2 cellular contexts compared by ENCODE assay signal in the genomic region with DNA sequence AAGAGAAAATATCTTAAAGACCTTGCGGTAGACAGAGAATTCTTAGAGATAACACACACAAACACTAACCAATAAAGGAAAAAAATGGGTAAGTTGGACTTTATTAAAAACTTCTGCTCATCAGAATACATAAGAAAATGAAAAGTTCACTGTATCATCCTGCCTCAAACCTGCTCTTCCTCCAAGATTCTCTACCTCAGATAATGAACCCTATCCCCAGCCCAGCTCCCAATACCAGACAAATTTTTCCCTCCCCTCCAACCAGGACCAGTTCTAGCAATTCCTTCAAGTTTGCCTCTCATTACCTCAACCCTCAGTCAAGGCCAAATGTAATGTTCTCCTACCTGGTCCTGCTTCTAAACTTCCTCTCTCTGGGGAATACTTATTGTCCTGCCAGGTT.
TF ChIP-seq lines count a peak whose summit lies in the region.

No MANE protein-coding gene starts in this region.

TF ChIP-seq in HEK293, 187 proteins besides CTCF, POLR2A, EP300 and RAD21:
- TF ChIP-seq, protein P1, sequence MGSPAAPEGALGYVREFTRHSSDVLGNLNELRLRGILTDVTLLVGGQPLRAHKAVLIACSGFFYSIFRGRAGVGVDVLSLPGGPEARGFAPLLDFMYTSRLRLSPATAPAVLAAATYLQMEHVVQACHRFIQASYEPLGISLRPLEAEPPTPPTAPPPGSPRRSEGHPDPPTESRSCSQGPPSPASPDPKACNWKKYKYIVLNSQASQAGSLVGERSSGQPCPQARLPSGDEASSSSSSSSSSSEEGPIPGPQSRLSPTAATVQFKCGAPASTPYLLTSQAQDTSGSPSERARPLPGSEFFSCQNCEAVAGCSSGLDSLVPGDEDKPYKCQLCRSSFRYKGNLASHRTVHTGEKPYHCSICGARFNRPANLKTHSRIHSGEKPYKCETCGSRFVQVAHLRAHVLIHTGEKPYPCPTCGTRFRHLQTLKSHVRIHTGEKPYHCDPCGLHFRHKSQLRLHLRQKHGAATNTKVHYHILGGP (tag by site-specific recombination; IDR thresholded peaks at IDR 0.05), result no peak
- TF ChIP-seq PRDM1 (tag by site-specific recombination; IDR thresholded peaks at IDR 0.05), result no peak
- TF ChIP-seq, protein P2, sequence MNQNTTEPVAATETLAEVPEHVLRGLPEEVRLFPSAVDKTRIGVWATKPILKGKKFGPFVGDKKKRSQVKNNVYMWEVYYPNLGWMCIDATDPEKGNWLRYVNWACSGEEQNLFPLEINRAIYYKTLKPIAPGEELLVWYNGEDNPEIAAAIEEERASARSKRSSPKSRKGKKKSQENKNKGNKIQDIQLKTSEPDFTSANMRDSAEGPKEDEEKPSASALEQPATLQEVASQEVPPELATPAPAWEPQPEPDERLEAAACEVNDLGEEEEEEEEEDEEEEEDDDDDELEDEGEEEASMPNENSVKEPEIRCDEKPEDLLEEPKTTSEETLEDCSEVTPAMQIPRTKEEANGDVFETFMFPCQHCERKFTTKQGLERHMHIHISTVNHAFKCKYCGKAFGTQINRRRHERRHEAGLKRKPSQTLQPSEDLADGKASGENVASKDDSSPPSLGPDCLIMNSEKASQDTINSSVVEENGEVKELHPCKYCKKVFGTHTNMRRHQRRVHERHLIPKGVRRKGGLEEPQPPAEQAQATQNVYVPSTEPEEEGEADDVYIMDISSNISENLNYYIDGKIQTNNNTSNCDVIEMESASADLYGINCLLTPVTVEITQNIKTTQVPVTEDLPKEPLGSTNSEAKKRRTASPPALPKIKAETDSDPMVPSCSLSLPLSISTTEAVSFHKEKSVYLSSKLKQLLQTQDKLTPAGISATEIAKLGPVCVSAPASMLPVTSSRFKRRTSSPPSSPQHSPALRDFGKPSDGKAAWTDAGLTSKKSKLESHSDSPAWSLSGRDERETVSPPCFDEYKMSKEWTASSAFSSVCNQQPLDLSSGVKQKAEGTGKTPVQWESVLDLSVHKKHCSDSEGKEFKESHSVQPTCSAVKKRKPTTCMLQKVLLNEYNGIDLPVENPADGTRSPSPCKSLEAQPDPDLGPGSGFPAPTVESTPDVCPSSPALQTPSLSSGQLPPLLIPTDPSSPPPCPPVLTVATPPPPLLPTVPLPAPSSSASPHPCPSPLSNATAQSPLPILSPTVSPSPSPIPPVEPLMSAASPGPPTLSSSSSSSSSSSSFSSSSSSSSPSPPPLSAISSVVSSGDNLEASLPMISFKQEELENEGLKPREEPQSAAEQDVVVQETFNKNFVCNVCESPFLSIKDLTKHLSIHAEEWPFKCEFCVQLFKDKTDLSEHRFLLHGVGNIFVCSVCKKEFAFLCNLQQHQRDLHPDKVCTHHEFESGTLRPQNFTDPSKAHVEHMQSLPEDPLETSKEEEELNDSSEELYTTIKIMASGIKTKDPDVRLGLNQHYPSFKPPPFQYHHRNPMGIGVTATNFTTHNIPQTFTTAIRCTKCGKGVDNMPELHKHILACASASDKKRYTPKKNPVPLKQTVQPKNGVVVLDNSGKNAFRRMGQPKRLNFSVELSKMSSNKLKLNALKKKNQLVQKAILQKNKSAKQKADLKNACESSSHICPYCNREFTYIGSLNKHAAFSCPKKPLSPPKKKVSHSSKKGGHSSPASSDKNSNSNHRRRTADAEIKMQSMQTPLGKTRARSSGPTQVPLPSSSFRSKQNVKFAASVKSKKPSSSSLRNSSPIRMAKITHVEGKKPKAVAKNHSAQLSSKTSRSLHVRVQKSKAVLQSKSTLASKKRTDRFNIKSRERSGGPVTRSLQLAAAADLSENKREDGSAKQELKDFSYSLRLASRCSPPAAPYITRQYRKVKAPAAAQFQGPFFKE (tag by site-specific recombination; IDR thresholded peaks at IDR 0.05; ENCODE audit: borderline replicate concordance), result no peak
- TF ChIP-seq, protein P3, sequence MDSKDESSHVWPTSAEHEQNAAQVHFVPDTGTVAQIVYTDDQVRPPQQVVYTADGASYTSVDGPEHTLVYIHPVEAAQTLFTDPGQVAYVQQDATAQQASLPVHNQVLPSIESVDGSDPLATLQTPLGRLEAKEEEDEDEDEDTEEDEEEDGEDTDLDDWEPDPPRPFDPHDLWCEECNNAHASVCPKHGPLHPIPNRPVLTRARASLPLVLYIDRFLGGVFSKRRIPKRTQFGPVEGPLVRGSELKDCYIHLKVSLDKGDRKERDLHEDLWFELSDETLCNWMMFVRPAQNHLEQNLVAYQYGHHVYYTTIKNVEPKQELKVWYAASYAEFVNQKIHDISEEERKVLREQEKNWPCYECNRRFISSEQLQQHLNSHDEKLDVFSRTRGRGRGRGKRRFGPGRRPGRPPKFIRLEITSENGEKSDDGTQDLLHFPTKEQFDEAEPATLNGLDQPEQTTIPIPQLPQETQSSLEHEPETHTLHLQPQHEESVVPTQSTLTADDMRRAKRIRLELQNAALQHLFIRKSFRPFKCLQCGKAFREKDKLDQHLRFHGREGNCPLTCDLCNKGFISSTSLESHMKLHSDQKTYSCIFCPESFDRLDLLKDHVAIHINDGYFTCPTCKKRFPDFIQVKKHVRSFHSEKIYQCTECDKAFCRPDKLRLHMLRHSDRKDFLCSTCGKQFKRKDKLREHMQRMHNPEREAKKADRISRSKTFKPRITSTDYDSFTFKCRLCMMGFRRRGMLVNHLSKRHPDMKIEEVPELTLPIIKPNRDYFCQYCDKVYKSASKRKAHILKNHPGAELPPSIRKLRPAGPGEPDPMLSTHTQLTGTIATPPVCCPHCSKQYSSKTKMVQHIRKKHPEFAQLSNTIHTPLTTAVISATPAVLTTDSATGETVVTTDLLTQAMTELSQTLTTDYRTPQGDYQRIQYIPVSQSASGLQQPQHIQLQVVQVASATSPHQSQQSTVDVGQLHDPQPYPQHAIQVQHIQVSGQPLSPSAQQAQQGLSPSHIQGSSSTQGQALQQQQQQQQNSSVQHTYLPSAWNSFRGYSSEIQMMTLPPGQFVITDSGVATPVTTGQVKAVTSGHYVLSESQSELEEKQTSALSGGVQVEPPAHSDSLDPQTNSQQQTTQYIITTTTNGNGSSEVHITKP (tag by site-specific recombination; IDR thresholded peaks at IDR 0.05), result peak; percentile 78
- TF ChIP-seq ZXDB (tag by site-specific recombination; IDR thresholded peaks at IDR 0.05), result no peak
TF ChIP-seq in HEK293: peak in this region for 1.

TF ChIP-seq in K562, 482 proteins besides CTCF, POLR2A, EP300 and RAD21:
- TF ChIP-seq, protein P3 (IDR thresholded peaks at IDR 0.05; ENCODE audit: partially characterized antibody), result peak; percentile 89
- TF ChIP-seq, protein P4, sequence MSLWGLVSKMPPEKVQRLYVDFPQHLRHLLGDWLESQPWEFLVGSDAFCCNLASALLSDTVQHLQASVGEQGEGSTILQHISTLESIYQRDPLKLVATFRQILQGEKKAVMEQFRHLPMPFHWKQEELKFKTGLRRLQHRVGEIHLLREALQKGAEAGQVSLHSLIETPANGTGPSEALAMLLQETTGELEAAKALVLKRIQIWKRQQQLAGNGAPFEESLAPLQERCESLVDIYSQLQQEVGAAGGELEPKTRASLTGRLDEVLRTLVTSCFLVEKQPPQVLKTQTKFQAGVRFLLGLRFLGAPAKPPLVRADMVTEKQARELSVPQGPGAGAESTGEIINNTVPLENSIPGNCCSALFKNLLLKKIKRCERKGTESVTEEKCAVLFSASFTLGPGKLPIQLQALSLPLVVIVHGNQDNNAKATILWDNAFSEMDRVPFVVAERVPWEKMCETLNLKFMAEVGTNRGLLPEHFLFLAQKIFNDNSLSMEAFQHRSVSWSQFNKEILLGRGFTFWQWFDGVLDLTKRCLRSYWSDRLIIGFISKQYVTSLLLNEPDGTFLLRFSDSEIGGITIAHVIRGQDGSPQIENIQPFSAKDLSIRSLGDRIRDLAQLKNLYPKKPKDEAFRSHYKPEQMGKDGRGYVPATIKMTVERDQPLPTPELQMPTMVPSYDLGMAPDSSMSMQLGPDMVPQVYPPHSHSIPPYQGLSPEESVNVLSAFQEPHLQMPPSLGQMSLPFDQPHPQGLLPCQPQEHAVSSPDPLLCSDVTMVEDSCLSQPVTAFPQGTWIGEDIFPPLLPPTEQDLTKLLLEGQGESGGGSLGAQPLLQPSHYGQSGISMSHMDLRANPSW (CRISPR knock-in tag; IDR thresholded peaks at IDR 0.05), result no peak
- TF ChIP-seq ZNF197 (CRISPR knock-in tag; IDR thresholded peaks at IDR 0.05; ENCODE audit: low read depth), result no peak
- TF ChIP-seq, protein P5, sequence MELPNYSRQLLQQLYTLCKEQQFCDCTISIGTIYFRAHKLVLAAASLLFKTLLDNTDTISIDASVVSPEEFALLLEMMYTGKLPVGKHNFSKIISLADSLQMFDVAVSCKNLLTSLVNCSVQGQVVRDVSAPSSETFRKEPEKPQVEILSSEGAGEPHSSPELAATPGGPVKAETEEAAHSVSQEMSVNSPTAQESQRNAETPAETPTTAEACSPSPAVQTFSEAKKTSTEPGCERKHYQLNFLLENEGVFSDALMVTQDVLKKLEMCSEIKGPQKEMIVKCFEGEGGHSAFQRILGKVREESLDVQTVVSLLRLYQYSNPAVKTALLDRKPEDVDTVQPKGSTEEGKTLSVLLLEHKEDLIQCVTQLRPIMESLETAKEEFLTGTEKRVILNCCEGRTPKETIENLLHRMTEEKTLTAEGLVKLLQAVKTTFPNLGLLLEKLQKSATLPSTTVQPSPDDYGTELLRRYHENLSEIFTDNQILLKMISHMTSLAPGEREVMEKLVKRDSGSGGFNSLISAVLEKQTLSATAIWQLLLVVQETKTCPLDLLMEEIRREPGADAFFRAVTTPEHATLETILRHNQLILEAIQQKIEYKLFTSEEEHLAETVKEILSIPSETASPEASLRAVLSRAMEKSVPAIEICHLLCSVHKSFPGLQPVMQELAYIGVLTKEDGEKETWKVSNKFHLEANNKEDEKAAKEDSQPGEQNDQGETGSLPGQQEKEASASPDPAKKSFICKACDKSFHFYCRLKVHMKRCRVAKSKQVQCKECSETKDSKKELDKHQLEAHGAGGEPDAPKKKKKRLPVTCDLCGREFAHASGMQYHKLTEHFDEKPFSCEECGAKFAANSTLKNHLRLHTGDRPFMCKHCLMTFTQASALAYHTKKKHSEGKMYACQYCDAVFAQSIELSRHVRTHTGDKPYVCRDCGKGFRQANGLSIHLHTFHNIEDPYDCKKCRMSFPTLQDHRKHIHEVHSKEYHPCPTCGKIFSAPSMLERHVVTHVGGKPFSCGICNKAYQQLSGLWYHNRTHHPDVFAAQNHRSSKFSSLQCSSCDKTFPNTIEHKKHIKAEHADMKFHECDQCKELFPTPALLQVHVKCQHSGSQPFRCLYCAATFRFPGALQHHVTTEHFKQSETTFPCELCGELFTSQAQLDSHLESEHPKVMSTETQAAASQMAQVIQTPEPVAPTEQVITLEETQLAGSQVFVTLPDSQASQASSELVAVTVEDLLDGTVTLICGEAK (IDR thresholded peaks at IDR 0.05), result 0 out of 2 replicates have a peak, but pooled peaks have one; percentile 16
- TF ChIP-seq, protein P5 (CRISPR knock-in tag; IDR thresholded peaks at IDR 0.05), result no peak
TF ChIP-seq in K562: peak in this region for 2.
